In genomic region chr1:221994939-221995338, GRCh38 we compare ENCODE assay signal across 13 cellular contexts.
DNase-seq lines count a peak whose midpoint lies in the region; ATAC-seq, FAIRE-seq and TF ChIP-seq lines count a peak whose summit lies in the region.
"Had no signal": no experiment of that assay in that cellular context is flagged by ENCODE, and none has a peak within 500 bp of the region (broad histone marks: within the 10 kb centered on the region; RNA-seq: fewer than 3 reads in every experiment).

No MANE protein-coding gene starts in this region.

- H3K27ac ChIP-seq in angular gyrus (ENCODE audit: low read depth, low read length) (peak overlapping the region; percentile 90), gastrocnemius medialis (no peak overlapping the region)
- H3K27ac ChIP-seq: ovary, SK-N-MC had no signal

- H3K4me3 ChIP-seq in gastrocnemius medialis: no peak overlapping the region
- H3K4me3 ChIP-seq: ovary, SK-N-MC had no signal

- peaks cover 6% of the 10 kb centered on the region for H3K36me3 Mint-ChIP-seq in natural killer cell treated with Interleukin-12 subunit alpha and Interleukin-12 subunit beta and Interleukin-15 and Interleukin-18, amount 100 ng/mL, for 72 hours
- peaks cover 11% of the 10 kb centered on the region for H3K36me3 Mint-ChIP-seq in natural killer cell

- TF ChIP-seq CTCF in natural killer cell (IDR thresholded peaks at IDR 0.05): no peak
- no peak for TF ChIP-seq CTCF in gastrocnemius medialis (IDR thresholded peaks at IDR 0.05 in 4 of 5, conservative IDR thresholded peaks at IDR 0.05 in 1 of 5)

- H3K9me3 Mint-ChIP-seq in natural killer cell treated with Interleukin-12 subunit alpha and Interleukin-12 subunit beta and Interleukin-15 and Interleukin-18, amount 100 ng/mL, for 72 hours: peaks cover 10% of the 10 kb centered on the region
- peaks cover 3 to 5% of the 10 kb centered on the region in 2 donors for H3K9me3 Mint-ChIP-seq in natural killer cell
- H3K9me3 Mint-ChIP-seq: CD4-positive, alpha-beta T cell had no signal

- H3K4me1 Mint-ChIP-seq in natural killer cell treated with Interleukin-12 subunit alpha and Interleukin-12 subunit beta and Interleukin-15 and Interleukin-18, amount 100 ng/mL, for 72 hours (ENCODE audit: low read depth in 2 of 2): peaks cover 33 to 45% of the 10 kb centered on the region in 2 donors
- peaks cover 28 to 40% of the 10 kb centered on the region in 2 donors for H3K4me1 Mint-ChIP-seq in natural killer cell

- no peak for FAIRE-seq in frontal cortex (lab: Jason Lieb, UNC)

- no peaks in the 10 kb centered on the region for H3K4me1 ChIP-seq in gastrocnemius medialis

- intact Hi-C loops in natural killer cell (cut with micrococcal nuclease): no loop called here
- intact Hi-C loops in gastrocnemius medialis (cut with DNase I; ENCODE audit: low total_unique reads): no loop called here

- no peaks in the 10 kb centered on the region for H3K27me3 ChIP-seq in gastrocnemius medialis
- H3K27me3 ChIP-seq: ovary had no signal

- DNase-seq in natural killer cell treated with Interleukin-12 subunit alpha and Interleukin-12 subunit beta and Interleukin-15 and Interleukin-18, amount 100 ng/mL, for 72 hours (ENCODE audit: low spot score): no peak
- DNase-seq in natural killer cell (no peak), iris pigment epithelial cell (ENCODE audit: low read depth) (peak; percentile 74), NCI-H146 treated with DMSO at 0.1 percent for 48 hours (lab: John Stamatoyannopoulos, UW; ENCODE audit: unreplicated experiment) (no peak), NCI-H2227 (lab: John Stamatoyannopoulos, UW; ENCODE audit: unreplicated experiment) (no peak), gastrocnemius medialis (no peak), frontal cortex (ENCODE audit: low spot score in 2 of 2) (no peak)
- DNase-seq: CD4-positive, alpha-beta T cell; immature natural killer cell; NCI-H510A; ovary had no signal

- in situ Hi-C loops in gastrocnemius medialis (cut with MboI; ENCODE audit: low sequenced_read_pairs in 4 of 4): no loop called here

- no peaks in the 10 kb centered on the region for H3K27me3 Mint-ChIP-seq in natural killer cell treated with Interleukin-12 subunit alpha and Interleukin-12 subunit beta and Interleukin-15 and Interleukin-18, amount 100 ng/mL, for 72 hours
- no peaks in the 10 kb centered on the region for H3K27me3 Mint-ChIP-seq in natural killer cell (ENCODE audit: low read depth in 2 of 2)
- H3K27me3 Mint-ChIP-seq: CD4-positive, alpha-beta T cell had no signal

- ATAC-seq in natural killer cell treated with Interleukin-12 subunit alpha and Interleukin-12 subunit beta and Interleukin-15 and Interleukin-18, amount 100 ng/mL, for 72 hours: peak in 1 of 2 donors; percentile 33
- ATAC-seq in natural killer cell (no peak), gastrocnemius medialis (no peak)

- TF ChIP-seq POLR2A in gastrocnemius medialis (IDR thresholded peaks at IDR 0.05): no peak

- peak overlapping the region; percentile 30 for H3K4me3 Mint-ChIP-seq in natural killer cell treated with Interleukin-12 subunit alpha and Interleukin-12 subunit beta and Interleukin-15 and Interleukin-18, amount 100 ng/mL, for 72 hours
- H3K4me3 Mint-ChIP-seq in natural killer cell: no peak overlapping the region
- H3K4me3 Mint-ChIP-seq: CD4-positive, alpha-beta T cell; immature natural killer cell had no signal

- peak overlapping the region; percentile 56 to 68 for H3K27ac Mint-ChIP-seq in natural killer cell treated with Interleukin-12 subunit alpha and Interleukin-12 subunit beta and Interleukin-15 and Interleukin-18, amount 100 ng/mL, for 72 hours
- no peak overlapping the region for H3K27ac Mint-ChIP-seq in natural killer cell
- H3K27ac Mint-ChIP-seq: CD4-positive, alpha-beta T cell; immature natural killer cell had no signal

- H3K9me3 ChIP-seq in gastrocnemius medialis: no peaks in the 10 kb centered on the region
- H3K9me3 ChIP-seq: ovary had no signal

- H3K36me3 ChIP-seq in gastrocnemius medialis: no peaks in the 10 kb centered on the region
- H3K36me3 ChIP-seq: ovary had no signal

Comparison
In these comparisons a context has a peak if more than half of its experiments do, and no peak if none do; other contexts are left out.
1. H3K27ac Mint-ChIP-seq: peak in natural killer cell treated with Interleukin-12 subunit alpha and Interleukin-12 subunit beta and Interleukin-15 and Interleukin-18, amount 100 ng/mL, for 72 hours (2 of 2); none in natural killer cell (0 of 2).